In genomic region chr12:70854138-70854537, GRCh38 we compare ENCODE assay signal across 33 cellular contexts.
"Had no signal": no experiment of that assay in that cellular context is flagged by ENCODE, and none has a peak within 500 bp of the region (broad histone marks: within the 10 kb centered on the region; RNA-seq: fewer than 3 reads in every experiment).

No MANE protein-coding gene starts in this region.

- ATAC-seq: activated CD4-positive, CD25-positive, alpha-beta regulatory T cell treated with anti-CD3 and anti-CD28 coated beads, Interleukin-2, amount 50 U/mL, for 24 hours; effector memory CD8-positive, alpha-beta T cell; stimulated activated memory B cell treated with anti-CD40 and anti-IgM and Interleukin-4, amounts not matched to agents 10 μg/mL and 1 μg/mL and 100 μg/mL, for 72 hours; stimulated activated naive CD8-positive, alpha-beta T cell treated with anti-CD3 and anti-CD28 coated beads, Interleukin-15, amount 100 ng/mL, for 72 hours had no signal

- H3K4me3 Mint-ChIP-seq: activated naive CD4-positive, alpha-beta T cell treated with anti-CD3 and anti-CD28 coated beads for 36 hours; activated naive CD8-positive, alpha-beta T cell treated with anti-CD3 and anti-CD28 coated beads for 36 hours; effector memory CD8-positive, alpha-beta T cell; immature natural killer cell; nephron progenitor cell; stimulated activated memory B cell treated with anti-CD40 and anti-IgM and Interleukin-4, amounts not matched to agents 10 μg/mL and 1 μg/mL and 100 μg/mL, for 72 hours; stimulated activated naive CD8-positive, alpha-beta T cell treated with anti-CD3 and anti-CD28 coated beads, Interleukin-15, amount 100 ng/mL, for 72 hours; T-helper 1 cell treated with Interleukin-12 subunit alpha and Interleukin-12 subunit beta and Interleukin-4 antibody, amounts not matched to agents 30 μg/mL and 1 μg/mL, for 36 hours had no signal

- H3K27ac Mint-ChIP-seq: activated naive CD4-positive, alpha-beta T cell treated with anti-CD3 and anti-CD28 coated beads for 36 hours; activated naive CD8-positive, alpha-beta T cell treated with anti-CD3 and anti-CD28 coated beads for 36 hours; effector memory CD8-positive, alpha-beta T cell; immature natural killer cell; nephron progenitor cell; progenitor cell of endocrine pancreas; stimulated activated memory B cell treated with anti-CD40 and anti-IgM and Interleukin-4, amounts not matched to agents 10 μg/mL and 1 μg/mL and 100 μg/mL, for 72 hours; stimulated activated naive CD8-positive, alpha-beta T cell treated with anti-CD3 and anti-CD28 coated beads, Interleukin-15, amount 100 ng/mL, for 72 hours; T-helper 1 cell treated with Interleukin-12 subunit alpha and Interleukin-12 subunit beta and Interleukin-4 antibody, amounts not matched to agents 30 μg/mL and 1 μg/mL, for 36 hours had no signal

- H3K36me3 Mint-ChIP-seq: activated naive CD8-positive, alpha-beta T cell treated with anti-CD3 and anti-CD28 coated beads for 36 hours; immature natural killer cell; stimulated activated memory B cell treated with anti-CD40 and anti-IgM and Interleukin-4, amounts not matched to agents 10 μg/mL and 1 μg/mL and 100 μg/mL, for 72 hours had no signal

- H3K27me3 Mint-ChIP-seq: activated naive CD8-positive, alpha-beta T cell treated with anti-CD3 and anti-CD28 coated beads for 36 hours; effector memory CD8-positive, alpha-beta T cell; progenitor cell of endocrine pancreas; stimulated activated memory B cell treated with anti-CD40 and anti-IgM and Interleukin-4, amounts not matched to agents 10 μg/mL and 1 μg/mL and 100 μg/mL, for 72 hours; stimulated activated naive CD8-positive, alpha-beta T cell treated with anti-CD3 and anti-CD28 coated beads, Interleukin-15, amount 100 ng/mL, for 72 hours had no signal

- H3K9me3 ChIP-seq: gastrocnemius medialis, neutrophil, ovary, sigmoid colon, tibial artery had no signal

- H3K4me2 ChIP-seq: smooth muscle cell had no signal

- H3K27me3 ChIP-seq: brain microvascular endothelial cell, gastrocnemius medialis, neutrophil, ovary, sigmoid colon, tibial artery had no signal

- H3K36me3 ChIP-seq: brain microvascular endothelial cell, gastrocnemius medialis, neutrophil, ovary, sigmoid colon, tibial artery, WERI-Rb-1 had no signal

- H3K4me1 ChIP-seq: gastrocnemius medialis, sigmoid colon had no signal

- H3K27ac ChIP-seq: brain microvascular endothelial cell, neutrophil, ovary had no signal

- H3K4me3 ChIP-seq: coronary artery, gastrocnemius medialis, lung, ovary, sigmoid colon, smooth muscle cell, tibial artery had no signal

- H3K4me1 Mint-ChIP-seq: activated naive CD8-positive, alpha-beta T cell treated with anti-CD3 and anti-CD28 coated beads for 36 hours; immature natural killer cell; stimulated activated memory B cell treated with anti-CD40 and anti-IgM and Interleukin-4, amounts not matched to agents 10 μg/mL and 1 μg/mL and 100 μg/mL, for 72 hours; stimulated activated naive CD8-positive, alpha-beta T cell treated with anti-CD3 and anti-CD28 coated beads, Interleukin-15, amount 100 ng/mL, for 72 hours had no signal

- DNase-seq: activated CD4-positive, alpha-beta T cell treated with anti-CD3 and anti-CD28 coated beads for 48 hours; activated CD4-positive, alpha-beta T cell treated with anti-CD3 and anti-CD28 coated beads, Interleukin-2, amount 50 U/mL, for 48 hours; activated CD8-positive, alpha-beta memory T cell treated with anti-CD3 and anti-CD28 coated beads for 24 hours; activated effector memory CD4-positive, alpha-beta T cell treated with anti-CD3 and anti-CD28 coated beads, Interleukin-2, amount 50 U/mL, for 16 hours; activated naive CD4-positive, alpha-beta T cell treated with anti-CD3 and anti-CD28 coated beads for 36 hours; activated naive CD8-positive, alpha-beta T cell treated with anti-CD3 and anti-CD28 coated beads for 36 hours; brain microvascular endothelial cell; effector memory CD8-positive, alpha-beta T cell; head of caudate nucleus; hypothalamus; immature natural killer cell; kidney; mesendoderm; nephron progenitor cell; ovary; sigmoid colon; stimulated activated CD4-positive, alpha-beta T cell treated with anti-CD3 and anti-CD28 coated beads, Interleukin-1b, Interleukin-23, amount 100 ng/mL, for 48 hours; stimulated activated CD4-positive, alpha-beta T cell treated with anti-CD3 and anti-CD28 coated beads, Interleukin-4, amount 100 ng/mL, for 4 hours; stimulated activated CD8-positive, alpha-beta memory T cell treated with anti-CD3 and anti-CD28 coated beads, Interleukin-4, amount 100 ng/mL, for 48 hours; stimulated activated naive CD8-positive, alpha-beta T cell treated with anti-CD3 and anti-CD28 coated beads, Interleukin-15, amount 100 ng/mL, for 72 hours; SW 1271; T1000; WERI-Rb-1 had no signal

- H3K9me3 Mint-ChIP-seq: activated naive CD4-positive, alpha-beta T cell treated with anti-CD3 and anti-CD28 coated beads for 36 hours; activated naive CD8-positive, alpha-beta T cell treated with anti-CD3 and anti-CD28 coated beads for 36 hours; effector memory CD8-positive, alpha-beta T cell; nephron progenitor cell; stimulated activated memory B cell treated with anti-CD40 and anti-IgM and Interleukin-4, amounts not matched to agents 10 μg/mL and 1 μg/mL and 100 μg/mL, for 72 hours; stimulated activated naive CD8-positive, alpha-beta T cell treated with anti-CD3 and anti-CD28 coated beads, Interleukin-15, amount 100 ng/mL, for 72 hours; T-helper 1 cell treated with Interleukin-12 subunit alpha and Interleukin-12 subunit beta and Interleukin-4 antibody, amounts not matched to agents 30 μg/mL and 1 μg/mL, for 36 hours had no signal
